In genomic region chr17:27623578-27623977, GRCh38 we compare ENCODE assay signal across 21 cellular contexts. TPM values are rescaled to one million over a fixed set of nuclear protein-coding genes. Genes with fewer than 3 reads are reported as not detected.
DNase-seq lines count a peak whose midpoint lies in the region; ATAC-seq and TF ChIP-seq lines count a peak whose summit lies in the region.
"Had no signal": no experiment of that assay in that cellular context is flagged by ENCODE, and none has a peak within 500 bp of the region (broad histone marks: within the 10 kb centered on the region; RNA-seq: fewer than 3 reads in every experiment).

No MANE protein-coding gene starts in this region.

- WGBS in psoas muscle, 3 donors, result 17 to 45% (median 21%) methylated on average over 6 of the region's 6 CpGs
- WGBS in thyroid gland, 2 donors, result 79 to 93% methylated on average over 6 of the region's 6 CpGs

- intact Hi-C loops in activated naive CD4-positive, alpha-beta T cell treated with anti-CD3 and anti-CD28 coated beads for 36 hours (cut with micrococcal nuclease), result no loop called here
- intact Hi-C loops in left ventricle myocardium inferior (cut with micrococcal nuclease), result no loop called here
- intact Hi-C loops in psoas muscle (cut with DNase I), result no loop called here
- intact Hi-C loops in thyroid gland (cut with DNase I), result no loop called here

- peaks cover 8% of the 10 kb centered on the region for H3K4me1 ChIP-seq in left ventricle myocardium inferior
- H3K4me1 ChIP-seq in psoas muscle, result peaks cover 18% of the 10 kb centered on the region
- no peaks in the 10 kb centered on the region for H3K4me1 ChIP-seq in thyroid gland
- H3K4me1 ChIP-seq: BE2C, HAP-1 had no signal

- peak overlapping the region; percentile 47 to 62 for H3K27ac Mint-ChIP-seq in activated naive CD4-positive, alpha-beta T cell treated with anti-CD3 and anti-CD28 coated beads, Interleukin-2, amount 50 U/mL, for 72 hours
- no peak overlapping the region for H3K27ac Mint-ChIP-seq in activated naive CD4-positive, alpha-beta T cell treated with anti-CD3 and anti-CD28 coated beads for 36 hours
- no peak overlapping the region for H3K27ac Mint-ChIP-seq in activated CD8-positive, alpha-beta T cell treated with anti-CD3 and anti-CD28 coated beads, Interleukin-2, amount 10 ng/mL, durations not matched to agents 7 days and 5 days

- H3K27ac ChIP-seq in WERI-Rb-1, result peak overlapping the region; percentile 56; the same call in 1 of the 2 replicates
- peak overlapping the region; percentile 50 for H3K27ac ChIP-seq in left ventricle myocardium inferior (replicated peaks)
- H3K27ac ChIP-seq in psoas muscle, result peak overlapping the region; percentile 33
- no peak overlapping the region for H3K27ac ChIP-seq in thyroid gland
- H3K27ac ChIP-seq: GM23248 had no signal

- no peak overlapping the region for H3K4me3 Mint-ChIP-seq in activated naive CD4-positive, alpha-beta T cell treated with anti-CD3 and anti-CD28 coated beads for 36 hours
- H3K4me3 Mint-ChIP-seq in activated CD8-positive, alpha-beta T cell treated with anti-CD3 and anti-CD28 coated beads, Interleukin-2, amount 10 ng/mL, durations not matched to agents 7 days and 5 days, result no peak overlapping the region
- H3K4me3 Mint-ChIP-seq: CD4-positive, alpha-beta memory T cell had no signal

- POLR2A ChIA-PET in activated CD8-positive, alpha-beta T cell treated with anti-CD3 and anti-CD28 coated beads, Interleukin-2, amount 10 ng/mL, durations not matched to agents 7 days and 5 days (lab: Charles Lee), result no interaction called here

- H3K36me3 Mint-ChIP-seq in activated naive CD4-positive, alpha-beta T cell treated with anti-CD3 and anti-CD28 coated beads, Interleukin-2, amount 50 U/mL, for 72 hours, result peaks cover 20 to 42% of the 10 kb centered on the region in 2 donors
- peaks cover 43% of the 10 kb centered on the region for H3K36me3 Mint-ChIP-seq in activated naive CD4-positive, alpha-beta T cell treated with anti-CD3 and anti-CD28 coated beads for 36 hours (ENCODE audit: low read depth)
- H3K36me3 Mint-ChIP-seq in activated CD8-positive, alpha-beta T cell treated with anti-CD3 and anti-CD28 coated beads, Interleukin-2, amount 10 ng/mL, durations not matched to agents 7 days and 5 days (ENCODE audit: low read depth), result peaks cover 39% of the 10 kb centered on the region

- TF ChIP-seq CTCF in WERI-Rb-1 (IDR thresholded peaks at IDR 0.05; ENCODE audit: low read depth, low read length), result no peak
- TF ChIP-seq CTCF in left ventricle myocardium inferior (IDR thresholded peaks at IDR 0.05; ENCODE audit: borderline replicate concordance), result no peak
- no peak for TF ChIP-seq CTCF in psoas muscle (IDR thresholded peaks at IDR 0.05)
- TF ChIP-seq CTCF in thyroid gland (IDR thresholded peaks at IDR 0.05), result no peak

- peaks cover 18% of the 10 kb centered on the region for H3K4me1 Mint-ChIP-seq in activated naive CD4-positive, alpha-beta T cell treated with anti-CD3 and anti-CD28 coated beads for 36 hours (ENCODE audit: low read depth)
- H3K4me1 Mint-ChIP-seq in activated CD8-positive, alpha-beta T cell treated with anti-CD3 and anti-CD28 coated beads, Interleukin-2, amount 10 ng/mL, durations not matched to agents 7 days and 5 days (ENCODE audit: low read depth), result peaks cover 29% of the 10 kb centered on the region

- H3K9me3 ChIP-seq in WERI-Rb-1 (ENCODE audit: severe bottlenecking) (no peaks in the 10 kb centered on the region), left ventricle myocardium inferior (replicated peaks) (no peaks in the 10 kb centered on the region), psoas muscle (no peaks in the 10 kb centered on the region), thyroid gland (no peaks in the 10 kb centered on the region)
- H3K9me3 ChIP-seq: BE2C, HAP-1 had no signal

- H3K9me3 Mint-ChIP-seq in activated naive CD4-positive, alpha-beta T cell treated with anti-CD3 and anti-CD28 coated beads, Interleukin-2, amount 50 U/mL, for 72 hours, result no peaks in the 10 kb centered on the region
- no peaks in the 10 kb centered on the region for H3K9me3 Mint-ChIP-seq in activated naive CD4-positive, alpha-beta T cell treated with anti-CD3 and anti-CD28 coated beads for 36 hours
- no peaks in the 10 kb centered on the region for H3K9me3 Mint-ChIP-seq in activated CD8-positive, alpha-beta T cell treated with anti-CD3 and anti-CD28 coated beads, Interleukin-2, amount 10 ng/mL, durations not matched to agents 7 days and 5 days (ENCODE audit: insufficient read depth)
- H3K9me3 Mint-ChIP-seq: CD4-positive, alpha-beta memory T cell had no signal

- ATAC-seq in activated naive CD4-positive, alpha-beta T cell treated with anti-CD3 and anti-CD28 coated beads, Interleukin-2, amount 50 U/mL, for 72 hours, result no peak
- peak in 3 of 4 donors; percentile 46 to 67 (median 57) for ATAC-seq in psoas muscle
- ATAC-seq in activated CD8-positive, alpha-beta T cell treated with anti-CD3 and anti-CD28 coated beads, Interleukin-2, amount 10 ng/mL, durations not matched to agents 7 days and 5 days, result no peak

- H3K27me3 ChIP-seq in WERI-Rb-1 (ENCODE audit: insufficient read depth, low read depth, severe bottlenecking), result no peaks in the 10 kb centered on the region
- no peaks in the 10 kb centered on the region for H3K27me3 ChIP-seq in left ventricle myocardium inferior (ENCODE audit: low read depth)
- H3K27me3 ChIP-seq in psoas muscle (ENCODE audit: insufficient read depth in 3 of 3, low read length in 2 of 3), result no peaks in the 10 kb centered on the region
- no peaks in the 10 kb centered on the region for H3K27me3 ChIP-seq in thyroid gland
- H3K27me3 ChIP-seq: BE2C had no signal

- CTCF ChIA-PET in activated naive CD4-positive, alpha-beta T cell treated with anti-CD3 and anti-CD28 coated beads for 36 hours (lab: Charles Lee), result no interaction called here
- CTCF ChIA-PET in activated CD8-positive, alpha-beta T cell treated with anti-CD3 and anti-CD28 coated beads, Interleukin-2, amount 10 ng/mL, durations not matched to agents 7 days and 5 days (lab: Charles Lee), result no interaction called here

- no peaks in the 10 kb centered on the region for H3K27me3 Mint-ChIP-seq in activated naive CD4-positive, alpha-beta T cell treated with anti-CD3 and anti-CD28 coated beads for 36 hours (ENCODE audit: low read depth)
- no peaks in the 10 kb centered on the region for H3K27me3 Mint-ChIP-seq in activated CD8-positive, alpha-beta T cell treated with anti-CD3 and anti-CD28 coated beads, Interleukin-2, amount 10 ng/mL, durations not matched to agents 7 days and 5 days (ENCODE audit: low read depth)
- H3K27me3 Mint-ChIP-seq: CD4-positive, alpha-beta memory T cell had no signal

- H3K36me3 ChIP-seq in WERI-Rb-1, result peaks cover 51% of the 10 kb centered on the region
- H3K36me3 ChIP-seq in left ventricle myocardium inferior, result peaks cover 59% of the 10 kb centered on the region
- H3K36me3 ChIP-seq in psoas muscle (ENCODE audit: insufficient read depth in 1 of 2, low read depth in 1 of 2), result peaks cover 0 to 57% of the 10 kb centered on the region in 2 donors
- peaks cover 37 to 54% of the 10 kb centered on the region in 2 donors for H3K36me3 ChIP-seq in thyroid gland
- H3K36me3 ChIP-seq: BE2C, HAP-1 had no signal

- no peak for TF ChIP-seq POLR2A in thyroid gland (IDR thresholded peaks at IDR 0.05)

- DNase-seq in activated naive CD4-positive, alpha-beta T cell treated with anti-CD3 and anti-CD28 coated beads, Interleukin-2, amount 50 U/mL, for 72 hours (ENCODE audit: low spot score in 2 of 2), result no peak
- DNase-seq in activated naive CD4-positive, alpha-beta T cell treated with anti-CD3 and anti-CD28 coated beads for 36 hours, result no peak
- DNase-seq in WERI-Rb-1 (no peak), left ventricle myocardium inferior (peak; percentile 40), psoas muscle (no peak), ureter (ENCODE audit: low spot score) (no peak), thyroid gland (no peak)
- no peak for DNase-seq in activated CD8-positive, alpha-beta T cell treated with anti-CD3 and anti-CD28 coated beads, Interleukin-2, amount 10 ng/mL, durations not matched to agents 7 days and 5 days
- DNase-seq: BE2C; Calu3; CD4-positive, alpha-beta memory T cell; EL; GM23248; MM.1S; NCI-H1092 treated with DMSO at 0.1 percent for 48 hours; NCI-H1694; NCI-H2081 treated with DMSO at 0.1 percent for 48 hours; NCI-H446 treated with DMSO at 0.1 percent for 48 hours; NCI-H774; SIG-M5 had no signal

- H3K4me3 ChIP-seq in WERI-Rb-1 (ENCODE audit: low read depth, low read length), result no peak overlapping the region
- no peak overlapping the region for H3K4me3 ChIP-seq in left ventricle myocardium inferior
- H3K4me3 ChIP-seq in psoas muscle, result no peak overlapping the region
- no peak overlapping the region for H3K4me3 ChIP-seq in thyroid gland (replicated peaks in 1 of 3)
- H3K4me3 ChIP-seq: GM23248, HAP-1 had no signal

RNA-seq across cellular contexts. Expression of gene LGALS9, which starts 7.4 kb away (rescaled TPM):
- 10 to 100 TPM; 22.2 to 71.5 TPM for total RNA-seq in activated naive CD4-positive, alpha-beta T cell treated with anti-CD3 and anti-CD28 coated beads, Interleukin-2, amount 50 U/mL, for 72 hours
- 10 to 100 TPM; 80.2 to 81.1 TPM for total RNA-seq in activated naive CD4-positive, alpha-beta T cell treated with anti-CD3 and anti-CD28 coated beads for 36 hours
- total RNA-seq in left ventricle myocardium inferior (15.2 TPM), psoas muscle (10 to 100 TPM in 3 of 4 donors, 1 to 10 TPM in 1; 9.6 to 11.7 (median 11.1) TPM), ureter (80.7 TPM), thyroid gland (10 to 100 TPM in 3 of 4 donors, 1 to 10 TPM in 1; 8.9 to 36.4 (median 18.0) TPM)
- 10 to 100 TPM in 1 of 3 donors, 1 to 10 TPM in 2; 4.3 to 10.3 (median 7.9) TPM for polyA plus RNA-seq in psoas muscle
- total RNA-seq in activated CD8-positive, alpha-beta T cell treated with anti-CD3 and anti-CD28 coated beads, Interleukin-2, amount 10 ng/mL, durations not matched to agents 7 days and 5 days, result 100 to 1,000 TPM; 160 to 173 TPM

Comparison
In these comparisons a context has a peak if more than half of its experiments do, and no peak if none do; other contexts are left out.
1. H3K27ac Mint-ChIP-seq: peak in activated naive CD4-positive, alpha-beta T cell treated with anti-CD3 and anti-CD28 coated beads, Interleukin-2, amount 50 U/mL, for 72 hours (2 of 2); none in activated naive CD4-positive, alpha-beta T cell treated with anti-CD3 and anti-CD28 coated beads for 36 hours (single experiment) and activated CD8-positive, alpha-beta T cell treated with anti-CD3 and anti-CD28 coated beads, Interleukin-2, amount 10 ng/mL, durations not matched to agents 7 days and 5 days (single experiment).
2. ATAC-seq: peak in psoas muscle (3 of 4); none in activated naive CD4-positive, alpha-beta T cell treated with anti-CD3 and anti-CD28 coated beads, Interleukin-2, amount 50 U/mL, for 72 hours (0 of 2) and activated CD8-positive, alpha-beta T cell treated with anti-CD3 and anti-CD28 coated beads, Interleukin-2, amount 10 ng/mL, durations not matched to agents 7 days and 5 days (single experiment).
3. H3K27ac ChIP-seq: peak in WERI-Rb-1 (single experiment), left ventricle myocardium inferior (single experiment) and psoas muscle (single experiment); none in thyroid gland (0 of 3).